9 cellular contexts compared by ENCODE assay signal in genomic region chr22:39176067-39176621, GRCh38. TPM values are rescaled to one million over a fixed set of nuclear protein-coding genes. Genes with fewer than 3 reads are reported as not detected.
DNase-seq lines count a peak whose midpoint lies in the region; ATAC-seq and TF ChIP-seq lines count a peak whose summit lies in the region.
"Had no signal": no experiment of that assay in that cellular context is flagged by ENCODE, and none has a peak within 500 bp of the region (broad histone marks: within the 10 kb centered on the region; RNA-seq: fewer than 3 reads in every experiment).

No MANE protein-coding gene starts in this region.

- no peak overlapping the region for H3K4me3 ChIP-seq in epithelial cell of esophagus (ENCODE audit: low read length)

- peak overlapping the region; percentile 9 for H3K4me3 Mint-ChIP-seq in natural killer cell
- H3K4me3 Mint-ChIP-seq in natural killer cell treated with Interleukin-12 subunit alpha and Interleukin-12 subunit beta and Interleukin-15 and Interleukin-18, amount 100 ng/mL, for 72 hours = no peak overlapping the region

- peaks cover 51 to 82% of the 10 kb centered on the region in 2 donors for H3K4me1 Mint-ChIP-seq in natural killer cell
- peaks cover 41 to 52% of the 10 kb centered on the region in 2 donors for H3K4me1 Mint-ChIP-seq in natural killer cell treated with Interleukin-12 subunit alpha and Interleukin-12 subunit beta and Interleukin-15 and Interleukin-18, amount 100 ng/mL, for 72 hours (ENCODE audit: low read depth in 2 of 2)

- peak overlapping the region; percentile 18 to 98 for H3K27ac Mint-ChIP-seq in natural killer cell
- H3K27ac Mint-ChIP-seq in natural killer cell treated with Interleukin-12 subunit alpha and Interleukin-12 subunit beta and Interleukin-15 and Interleukin-18, amount 100 ng/mL, for 72 hours = no peak overlapping the region

- intact Hi-C loops in natural killer cell (cut with micrococcal nuclease) = loop anchor here (10.0 kb wide), 1 partner anchor 869 kb away; no protein-coding TSS in a partner anchor

- H3K9me3 Mint-ChIP-seq in natural killer cell = no peaks in the 10 kb centered on the region
- H3K9me3 Mint-ChIP-seq in natural killer cell treated with Interleukin-12 subunit alpha and Interleukin-12 subunit beta and Interleukin-15 and Interleukin-18, amount 100 ng/mL, for 72 hours = no peaks in the 10 kb centered on the region

- no peaks in the 10 kb centered on the region for H3K36me3 Mint-ChIP-seq in natural killer cell
- no peaks in the 10 kb centered on the region for H3K36me3 Mint-ChIP-seq in natural killer cell treated with Interleukin-12 subunit alpha and Interleukin-12 subunit beta and Interleukin-15 and Interleukin-18, amount 100 ng/mL, for 72 hours

- DNase-seq in natural killer cell (no peak), epithelial cell of esophagus (ENCODE audit: low read depth) (peak; percentile 38), mucosa of gallbladder (ENCODE audit: low spot score) (peak; percentile 78), GM13976 (ENCODE audit: low spot score) (no peak), NCI-H69 (lab: John Stamatoyannopoulos, UW) (no peak)
- DNase-seq in natural killer cell treated with Interleukin-12 subunit alpha and Interleukin-12 subunit beta and Interleukin-15 and Interleukin-18, amount 100 ng/mL, for 72 hours (ENCODE audit: low spot score) = no peak
- DNase-seq: AML-193 had no signal

- TF ChIP-seq CTCF in natural killer cell (IDR thresholded peaks at IDR 0.05) = no peak
- TF ChIP-seq CTCF in epithelial cell of esophagus (IDR thresholded peaks at IDR 0.05; ENCODE audit: insufficient read depth, low read depth, low read length, missing control alignments) = no peak
- no peak for TF ChIP-seq CTCF in GM13976 (IDR thresholded peaks at IDR 0.05; ENCODE audit: borderline replicate concordance, control extremely low read depth, extremely low read depth, insufficient read depth, missing control alignments)

- in situ Hi-C loops in GM13976 (cut with MboI; ENCODE audit: low sequenced_read_pairs, unreplicated experiment) = no loop called here

- ATAC-seq in natural killer cell (no peak), GM21381 (IDR thresholded peaks at IDR 0.05; ENCODE audit: unreplicated experiment) (no peak)
- ATAC-seq in natural killer cell treated with Interleukin-12 subunit alpha and Interleukin-12 subunit beta and Interleukin-15 and Interleukin-18, amount 100 ng/mL, for 72 hours = no peak
- no peak for ATAC-seq in activated CD4-positive, CD25-positive, alpha-beta regulatory T cell treated with anti-CD3 and anti-CD28 coated beads, Interleukin-2, amount 50 U/mL, for 24 hours

- H3K27me3 Mint-ChIP-seq in natural killer cell (ENCODE audit: low read depth in 2 of 2) = peaks cover 0 to 3% of the 10 kb centered on the region in 2 donors
- H3K27me3 Mint-ChIP-seq in natural killer cell treated with Interleukin-12 subunit alpha and Interleukin-12 subunit beta and Interleukin-15 and Interleukin-18, amount 100 ng/mL, for 72 hours = no peaks in the 10 kb centered on the region

RNA-seq across cellular contexts. Expression of gene CBX7, which starts 23.7 kb away (rescaled TPM):
- 10 to 100 TPM; 49.6 to 52.9 (median 50.0) TPM for total RNA-seq in natural killer cell
- 10 to 100 TPM in 1 of 2 donors, 1 to 10 TPM in 1; 4.9 to 11.1 TPM for total RNA-seq in natural killer cell treated with Interleukin-12 subunit alpha and Interleukin-12 subunit beta and Interleukin-15 and Interleukin-18, amount 100 ng/mL, for 72 hours
- total RNA-seq in mucosa of gallbladder = 76.5 TPM

Comparison
In these comparisons a context has a peak if more than half of its experiments do, and no peak if none do; other contexts are left out.
1. H3K27ac Mint-ChIP-seq: peak in natural killer cell (2 of 2); none in natural killer cell treated with Interleukin-12 subunit alpha and Interleukin-12 subunit beta and Interleukin-15 and Interleukin-18, amount 100 ng/mL, for 72 hours (0 of 2).
2. DNase-seq: peak in epithelial cell of esophagus (single experiment) and mucosa of gallbladder (single experiment); none in natural killer cell (single experiment), natural killer cell treated with Interleukin-12 subunit alpha and Interleukin-12 subunit beta and Interleukin-15 and Interleukin-18, amount 100 ng/mL, for 72 hours (single experiment), GM13976 (single experiment) and NCI-H69 (single experiment).